1 cellular context compared by ENCODE assay signal in genomic region chrX:10568428-10568827, GRCh38.
TF ChIP-seq lines count a peak whose summit lies in the region.

No MANE protein-coding gene starts in this region.

TF ChIP-seq in SK-N-SH, 30 proteins besides CTCF, POLR2A, EP300 and RAD21 (continued from another document):
- TF ChIP-seq, protein P1, sequence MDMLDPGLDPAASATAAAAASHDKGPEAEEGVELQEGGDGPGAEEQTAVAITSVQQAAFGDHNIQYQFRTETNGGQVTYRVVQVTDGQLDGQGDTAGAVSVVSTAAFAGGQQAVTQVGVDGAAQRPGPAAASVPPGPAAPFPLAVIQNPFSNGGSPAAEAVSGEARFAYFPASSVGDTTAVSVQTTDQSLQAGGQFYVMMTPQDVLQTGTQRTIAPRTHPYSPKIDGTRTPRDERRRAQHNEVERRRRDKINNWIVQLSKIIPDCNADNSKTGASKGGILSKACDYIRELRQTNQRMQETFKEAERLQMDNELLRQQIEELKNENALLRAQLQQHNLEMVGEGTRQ (IDR thresholded peaks at IDR 0.05; ENCODE audit: borderline replicate concordance, low read depth, low read length): no peak
- TF ChIP-seq, protein P2, sequence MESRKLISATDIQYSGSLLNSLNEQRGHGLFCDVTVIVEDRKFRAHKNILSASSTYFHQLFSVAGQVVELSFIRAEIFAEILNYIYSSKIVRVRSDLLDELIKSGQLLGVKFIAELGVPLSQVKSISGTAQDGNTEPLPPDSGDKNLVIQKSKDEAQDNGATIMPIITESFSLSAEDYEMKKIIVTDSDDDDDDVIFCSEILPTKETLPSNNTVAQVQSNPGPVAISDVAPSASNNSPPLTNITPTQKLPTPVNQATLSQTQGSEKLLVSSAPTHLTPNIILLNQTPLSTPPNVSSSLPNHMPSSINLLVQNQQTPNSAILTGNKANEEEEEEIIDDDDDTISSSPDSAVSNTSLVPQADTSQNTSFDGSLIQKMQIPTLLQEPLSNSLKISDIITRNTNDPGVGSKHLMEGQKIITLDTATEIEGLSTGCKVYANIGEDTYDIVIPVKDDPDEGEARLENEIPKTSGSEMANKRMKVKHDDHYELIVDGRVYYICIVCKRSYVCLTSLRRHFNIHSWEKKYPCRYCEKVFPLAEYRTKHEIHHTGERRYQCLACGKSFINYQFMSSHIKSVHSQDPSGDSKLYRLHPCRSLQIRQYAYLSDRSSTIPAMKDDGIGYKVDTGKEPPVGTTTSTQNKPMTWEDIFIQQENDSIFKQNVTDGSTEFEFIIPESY (IDR thresholded peaks at IDR 0.05; ENCODE audit: borderline replicate concordance, low read depth): no peak
- no peak for TF ChIP-seq NFIC (IDR thresholded peaks at IDR 0.05; ENCODE audit: borderline replicate concordance)
TF ChIP-seq in SK-N-SH: peak in this region for 0.
